24 cellular contexts compared by ENCODE assay signal in genomic region chr15:21269121-21269520, GRCh38.
DNase-seq lines count a peak whose midpoint lies in the region; ATAC-seq and TF ChIP-seq lines count a peak whose summit lies in the region.
"Had no signal": no experiment of that assay in that cellular context is flagged by ENCODE, and none has a peak within 500 bp of the region (broad histone marks: within the 10 kb centered on the region; RNA-seq: fewer than 3 reads in every experiment).

No MANE protein-coding gene starts in this region.

- no peak overlapping the region for H3K27ac ChIP-seq in MM.1S (ENCODE audit: low read length)
- H3K27ac ChIP-seq in lower lobe of right lung: no peak overlapping the region
- no peak overlapping the region for H3K27ac ChIP-seq in substantia nigra (ENCODE audit: low read depth, low read length, poor library complexity, severe bottlenecking)
- H3K27ac ChIP-seq: 22Rv1 had no signal

- DNase-seq in activated effector memory CD4-positive, alpha-beta T cell treated with anti-CD3 and anti-CD28 coated beads, Interleukin-2, amount 50 U/mL, for 16 hours: peak; percentile 51
- no peak for DNase-seq in activated effector memory CD4-positive, alpha-beta T cell treated with Interleukin-2 at 50 U/mL for 16 hours
- DNase-seq in MM.1S (peak; percentile 6), fibroblast of gingiva (ENCODE audit: low read depth) (peak; percentile 0), lower lobe of right lung (peak; percentile 41), germinal center (ENCODE audit: low spot score) (no peak), substantia nigra (lab: John Stamatoyannopoulos, UW) (no peak)
- no peak for DNase-seq in activated T-cell treated with anti-CD3 and anti-CD28 coated beads, Interleukin-2, amount 50 U/mL, for 24 hours
- DNase-seq: AML-193; C1 segment of cervical spinal cord; CD8-positive, alpha-beta T cell; DND-41; Kasumi-1; NCI-H1417; NCI-H1694 treated with DMSO at 0.1 percent for 48 hours; NCI-H2081 treated with DMSO at 0.1 percent for 48 hours; NCI-H2171 treated with DMSO at 0.1 percent for 48 hours; NCI-H524 treated with DMSO at 0.1 percent for 48 hours; NCI-H82; SHP77 had no signal

- H2AFZ ChIP-seq in MM.1S (ENCODE audit: low read length): no peak overlapping the region
- H2AFZ ChIP-seq: GM23338 had no signal

- no peak overlapping the region for H3K9ac ChIP-seq in MM.1S (ENCODE audit: low read length)

- TF ChIP-seq CTCF in MM.1S (IDR thresholded peaks at IDR 0.05; ENCODE audit: low read length): no peak
- TF ChIP-seq CTCF in lower lobe of right lung (IDR thresholded peaks at IDR 0.05): no peak

- H3K9me2 ChIP-seq in MM.1S (replicated peaks; ENCODE audit: insufficient read depth, low read length): no peaks in the 10 kb centered on the region

- H3K27me3 ChIP-seq in MM.1S (replicated peaks; ENCODE audit: insufficient read depth, low read length): no peaks in the 10 kb centered on the region
- H3K27me3 ChIP-seq in lower lobe of right lung (ENCODE audit: low read depth): no peaks in the 10 kb centered on the region

- H3K9me3 Mint-ChIP-seq in activated T-cell treated with anti-CD3 and anti-CD28 coated beads, Interleukin-2, amount 50 U/mL, for 24 hours: no peaks in the 10 kb centered on the region
- H3K9me3 Mint-ChIP-seq: CD8-positive, alpha-beta T cell; IgD-negative memory B cell had no signal

- no peak overlapping the region for H3K27ac Mint-ChIP-seq in activated T-cell treated with anti-CD3 and anti-CD28 coated beads, Interleukin-2, amount 50 U/mL, for 24 hours
- H3K27ac Mint-ChIP-seq: CD8-positive, alpha-beta T cell; GM23338; IgD-negative memory B cell had no signal

- no peaks in the 10 kb centered on the region for H3K79me2 ChIP-seq in MM.1S (ENCODE audit: low read length)

- no peaks in the 10 kb centered on the region for H3K36me3 ChIP-seq in MM.1S (replicated peaks; ENCODE audit: insufficient read depth, low read length)
- H3K36me3 ChIP-seq in lower lobe of right lung: no peaks in the 10 kb centered on the region

- H3K9me3 ChIP-seq in MM.1S (replicated peaks; ENCODE audit: insufficient read depth, low read length) (no peaks in the 10 kb centered on the region), lower lobe of right lung (no peaks in the 10 kb centered on the region)

- ATAC-seq in lower lobe of right lung: no peak
- ATAC-seq: CD8-positive, alpha-beta T cell; GM23338; HCT116 had no signal

- H3F3A ChIP-seq in MM.1S (ENCODE audit: insufficient read depth, low read length): no peaks in the 10 kb centered on the region

- no peaks in the 10 kb centered on the region for H3K36me3 Mint-ChIP-seq in activated T-cell treated with anti-CD3 and anti-CD28 coated beads, Interleukin-2, amount 50 U/mL, for 24 hours (ENCODE audit: low read depth)
- H3K36me3 Mint-ChIP-seq: CD8-positive, alpha-beta T cell had no signal

- peaks cover 8% of the 10 kb centered on the region for H3K27me3 Mint-ChIP-seq in activated T-cell treated with anti-CD3 and anti-CD28 coated beads, Interleukin-2, amount 50 U/mL, for 24 hours
- H3K27me3 Mint-ChIP-seq: IgD-negative memory B cell had no signal

- H3K4me1 Mint-ChIP-seq in activated T-cell treated with anti-CD3 and anti-CD28 coated beads, Interleukin-2, amount 50 U/mL, for 24 hours (ENCODE audit: low read depth): peaks cover 9% of the 10 kb centered on the region
- H3K4me1 Mint-ChIP-seq: GM23338 had no signal

- H3K4me3 ChIP-seq in MM.1S (ENCODE audit: low read length): no peak overlapping the region
- H3K4me3 ChIP-seq in lower lobe of right lung: no peak overlapping the region
- H3K4me3 ChIP-seq: GM23338 had no signal

- no peak overlapping the region for H3K4me2 ChIP-seq in MM.1S (ENCODE audit: low read depth, low read length)
- H3K4me2 ChIP-seq: GM23338 had no signal

- no peaks in the 10 kb centered on the region for H4K20me1 ChIP-seq in MM.1S (ENCODE audit: insufficient read depth, low read length)

- H3K4me3 Mint-ChIP-seq in activated T-cell treated with anti-CD3 and anti-CD28 coated beads, Interleukin-2, amount 50 U/mL, for 24 hours: no peak overlapping the region
- H3K4me3 Mint-ChIP-seq: CD8-positive, alpha-beta T cell; GM23338; IgD-negative memory B cell had no signal

- intact Hi-C loops in lower lobe of right lung (cut with DNase I): no loop called here

- peaks cover 15% of the 10 kb centered on the region for H3K4me1 ChIP-seq in MM.1S (ENCODE audit: low read length)
- H3K4me1 ChIP-seq in lower lobe of right lung: no peaks in the 10 kb centered on the region

Comparison
In these comparisons a context has a peak if more than half of its experiments do, and no peak if none do; other contexts are left out.
1. DNase-seq: peak in activated effector memory CD4-positive, alpha-beta T cell treated with anti-CD3 and anti-CD28 coated beads, Interleukin-2, amount 50 U/mL, for 16 hours (single experiment), MM.1S (single experiment), fibroblast of gingiva (single experiment) and lower lobe of right lung (single experiment); none in activated effector memory CD4-positive, alpha-beta T cell treated with Interleukin-2 at 50 U/mL for 16 hours (single experiment), germinal center (single experiment), activated T-cell treated with anti-CD3 and anti-CD28 coated beads, Interleukin-2, amount 50 U/mL, for 24 hours (single experiment) and substantia nigra (0 of 49).